In genomic region chr5:177545487-177546261, GRCh38 we compare ENCODE assay signal across 7 cellular contexts. TPM values are rescaled to one million over a fixed set of nuclear protein-coding genes. Genes with fewer than 3 reads are reported as not detected.
A peak's percentile ranks its signal among the peaks of the same experiment; 100 is the strongest.
DNase-seq lines count a peak whose midpoint lies in the region; ATAC-seq lines count a peak whose summit lies in the region.
"Had no signal": no experiment of that assay in that cellular context is flagged by ENCODE, and none has a peak within 500 bp of the region (broad histone marks: within the 10 kb centered on the region; RNA-seq: fewer than 3 reads in every experiment).

No MANE protein-coding gene starts in this region.

- H3K9me3 ChIP-seq in adipocyte (ENCODE audit: control insufficient read depth, low read length) (no peaks in the 10 kb centered on the region), mucosa of rectum (ENCODE audit: control insufficient read depth in 2 of 2, low read length in 2 of 2) (no peaks in the 10 kb centered on the region)

- ATAC-seq in HG02588 (IDR thresholded peaks at IDR 0.05; ENCODE audit: unreplicated experiment) (no peak), GM21360 (IDR thresholded peaks at IDR 0.05; ENCODE audit: unreplicated experiment) (no peak)

- H3K4me1 ChIP-seq in adipocyte (ENCODE audit: control insufficient read depth, insufficient read depth, low read length) (peaks cover 66% of the 10 kb centered on the region), mucosa of rectum (ENCODE audit: control insufficient read depth in 2 of 2, insufficient read depth in 2 of 2, low read length in 2 of 2) (peaks cover 0 to 3% of the 10 kb centered on the region in 2 donors)

- peak; percentile 63 for DNase-seq in Daoy (ENCODE audit: low read depth)
- peak; percentile 95 for DNase-seq in adipocyte (ENCODE audit: low read depth)
- DNase-seq in D341Med (ENCODE audit: low spot score), result no peak

- H3K36me3 ChIP-seq in adipocyte (ENCODE audit: control insufficient read depth, insufficient read depth, low read length, severe bottlenecking), result peaks cover 4% of the 10 kb centered on the region
- H3K36me3 ChIP-seq in mucosa of rectum (ENCODE audit: control insufficient read depth in 2 of 2, insufficient read depth in 2 of 2, low read length in 2 of 2), result peaks cover 7 to 13% of the 10 kb centered on the region in 2 donors

- peak overlapping the region; percentile 79 for H3K9ac ChIP-seq in adipocyte (ENCODE audit: low read length)
- H3K9ac ChIP-seq in mucosa of rectum (ENCODE audit: low read depth in 1 of 2, low read length in 2 of 2), result no peak overlapping the region

- H3K27me3 ChIP-seq in adipocyte (replicated peaks; ENCODE audit: control insufficient read depth, insufficient read depth, low read length) (no peaks in the 10 kb centered on the region), mucosa of rectum (ENCODE audit: control insufficient read depth in 2 of 2, insufficient read depth in 2 of 2, low read length in 2 of 2) (no peaks in the 10 kb centered on the region)

- peak overlapping the region; percentile 26 to 54 for H3K27ac ChIP-seq in mucosa of rectum (ENCODE audit: low read depth in 2 of 2, low read length in 2 of 2)
- H3K27ac ChIP-seq: VCaP had no signal

- H3K4me3 ChIP-seq in adipocyte (ENCODE audit: low read length) (peak overlapping the region; percentile 64), mucosa of rectum (ENCODE audit: low read length in 2 of 2) (no peak overlapping the region)

RNA-seq across cellular contexts. Expression of gene FAM193B, which starts 8.7 kb away (rescaled TPM):
- 14.6 and 26.7 TPM in 2 replicates for total RNA-seq in Daoy (2014; rRNA removed; shearing (Covaris generic))

RNA-seq across cellular contexts. Expression of gene DDX41, which starts 28.9 kb away (rescaled TPM):
- 68.7 and 91.5 TPM in 2 replicates for total RNA-seq in Daoy (2014; rRNA removed; shearing (Covaris generic))

RNA-seq across cellular contexts. Expression of gene DOK3, which starts 36.0 kb away (rescaled TPM):
- total RNA-seq in Daoy (2014; rRNA removed; shearing (Covaris generic)), result 3.7 and 3.9 TPM in 2 replicates

RNA-seq across cellular contexts. Expression of gene TMED9, which starts 46.3 kb away (rescaled TPM):
- total RNA-seq in Daoy (2014; rRNA removed; shearing (Covaris generic)), result 94.7 and 105 TPM in 2 replicates

RNA-seq across cellular contexts. Expression of gene PDLIM7, which starts 48.3 kb away (rescaled TPM):
- 197 and 234 TPM in 2 replicates for total RNA-seq in Daoy (2014; rRNA removed; shearing (Covaris generic))
